In the genomic region with DNA sequence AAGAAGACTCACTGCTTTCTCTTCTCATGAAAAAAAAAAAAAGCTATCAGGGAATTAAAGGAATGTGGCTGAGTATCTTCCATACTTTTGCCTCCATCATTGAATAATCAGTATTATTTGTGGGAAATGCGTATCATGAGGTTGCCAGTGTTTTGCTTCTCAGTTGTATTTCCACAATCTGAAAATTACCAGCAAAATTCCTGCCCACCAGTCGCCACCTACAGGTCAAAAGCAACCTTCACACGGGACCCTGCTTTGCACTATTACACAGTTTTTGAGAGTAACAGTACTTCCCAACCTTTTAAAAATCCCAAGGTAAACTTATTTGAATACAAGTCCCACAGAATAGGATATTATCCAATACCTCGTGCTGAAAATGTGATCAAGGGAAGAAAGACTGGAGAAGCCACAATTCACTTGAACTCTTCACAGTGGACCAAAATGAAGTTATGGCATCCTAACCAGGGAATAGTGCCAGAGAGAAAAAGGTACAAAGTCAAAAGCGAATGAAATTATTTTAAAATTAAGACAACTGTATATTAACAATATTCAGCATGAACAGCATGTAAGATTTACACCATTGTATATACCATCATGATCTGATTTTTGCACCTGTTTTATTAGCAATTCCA, we compare ENCODE assay signal across 9 cellular contexts. TPM values are rescaled to one million over a fixed set of nuclear protein-coding genes. Genes with fewer than 3 reads are reported as not detected.
DNase-seq lines count a peak whose midpoint lies in the region; ATAC-seq, FAIRE-seq and TF ChIP-seq lines count a peak whose summit lies in the region.
"Had no signal": no experiment of that assay in that cellular context is flagged by ENCODE, and none has a peak within 500 bp of the region (broad histone marks: within the 10 kb centered on the region; RNA-seq: fewer than 3 reads in every experiment).

No MANE protein-coding gene starts in this region.

- SMC1A ChIA-PET in GM12878 (lab: Charles Lee; ENCODE audit: uncharacterized antibody, unreplicated experiment): interaction anchor here (0.6 to 1.5 kb wide), 5 partner anchors 8 to 709 kb away, joined by 3 to 9 read pairs (median 5); no protein-coding TSS in a partner anchor

- ATAC-seq in GM12878 (peak; percentile 74), left lobe of liver (peak; percentile 81), HG03342 (IDR thresholded peaks at IDR 0.05; ENCODE audit: unreplicated experiment) (no peak), omental fat pad (ENCODE audit: low FRiP score) (no peak), GM21390 (IDR thresholded peaks at IDR 0.05; ENCODE audit: unreplicated experiment) (no peak)

- no peaks in the 10 kb centered on the region for H3K36me3 ChIP-seq in GM12878 (ENCODE audit: control insufficient read depth in 2 of 2, insufficient read depth in 2 of 2, low read length in 1 of 2)

- no peaks in the 10 kb centered on the region for H3K79me2 ChIP-seq in GM12878 (ENCODE audit: control insufficient read depth, insufficient read depth, low read length)

- H3K9me3 ChIP-seq in AG04450 (ENCODE audit: control insufficient read depth, insufficient read depth, low read length) (no peaks in the 10 kb centered on the region), GM12878 (replicated peaks; ENCODE audit: control insufficient read depth, insufficient read depth, low read length) (no peaks in the 10 kb centered on the region)

- TF ChIP-seq POLR2A in NB4 (IDR thresholded peaks at IDR 0.05; ENCODE audit: extremely low read depth, insufficient read length) (no peak), GM12878 (IDR thresholded peaks at IDR 0.05; ENCODE audit: low read depth, low read length) (no peak)

- POLR2A ChIA-PET in AG04450 (lab: Yijun Ruan, JAX): no interaction called here
- POLR2A ChIA-PET in GM12878 (lab: Charles Lee): no interaction called here

- TF ChIP-seq EP300 in GM12878 (IDR thresholded peaks at IDR 0.05; ENCODE audit: borderline replicate concordance in 1 of 2, control insufficient read depth in 1 of 2, low read depth in 2 of 2, low read length in 2 of 2): no peak

- no peaks in the 10 kb centered on the region for H4K20me1 ChIP-seq in GM12878 (ENCODE audit: control insufficient read depth, insufficient read depth)

- CTCF ChIA-PET in AG04450 (lab: Charles Lee) (interaction anchor here (0.6 to 1.5 kb wide), 10 partner anchors 8 to 148 kb away, joined by 3 to 14 read pairs (median 4); no protein-coding TSS in a partner anchor), GM12878 (lab: Yijun Ruan, JAX) (interaction anchor here (1.0 to 2.2 kb wide), 6 partner anchors 8 to 148 kb away, joined by 3 to 23 read pairs (median 4); no protein-coding TSS in a partner anchor)

- TF ChIP-seq CTCF in AG04450 (IDR thresholded peaks at IDR 0.05; ENCODE audit: low read depth, low read length) (peak; percentile 72), NB4 (IDR thresholded peaks at IDR 0.05; ENCODE audit: low read depth, low read length) (peak; percentile 74), GM12878 (IDR thresholded peaks at IDR 0.05 in 2 of 3, conservative IDR thresholded peaks at IDR 0.05 in 1 of 3; ENCODE audit: control insufficient read depth in 2 of 3, extremely low read depth in 1 of 3, insufficient read depth in 1 of 3, low read depth in 3 of 3, low read length in 3 of 3) (peak; percentile 72 to 85 (median 82)), omental fat pad (IDR thresholded peaks at IDR 0.05) (no peak)

- H3K4me1 ChIP-seq in GM12878 (ENCODE audit: control insufficient read depth, insufficient read depth, low read length): no peaks in the 10 kb centered on the region

- H3K4me2 ChIP-seq in GM12878 (ENCODE audit: control insufficient read depth, insufficient read depth): no peak overlapping the region

- intact Hi-C loops in GM12878 (cut with micrococcal nuclease; ENCODE audit: unreplicated experiment): loop anchor here (1.0 to 5.0 kb wide), 2 partner anchors 134 to 147 kb away; no protein-coding TSS in a partner anchor

- WGBS in GM12878 (ENCODE audit: insufficient coverage, insufficient replicate concordance, low lambda C conversion rate, missing lambda C conversion rate): 1% methylated on average over 5 of the region's 5 CpGs

- H3K27me3 ChIP-seq in AG04450 (ENCODE audit: control insufficient read depth, insufficient read depth, low read length) (peaks cover 3% of the 10 kb centered on the region), GM12878 (replicated peaks in 1 of 2; ENCODE audit: control insufficient read depth in 2 of 2, insufficient read depth in 2 of 2, low read length in 1 of 2) (no peaks in the 10 kb centered on the region)

- BruUV-seq in GM12878 (replicated peaks; lab: Mats Ljungman, UMichigan): no TSS peak

- H2AFZ ChIP-seq in GM12878 (ENCODE audit: control insufficient read depth, low read depth, low read length): no peak overlapping the region

- DNase-seq in AG04450 (ENCODE audit: low read depth, low spot score) (no peak), ELR (ENCODE audit: low read depth) (peak; percentile 38), NB4 (ENCODE audit: low read depth) (peak; percentile 27), GM12878 (ENCODE audit: low read depth, low spot score) (no peak), left lobe of liver (ENCODE audit: low spot score) (no peak), omental fat pad (ENCODE audit: low spot score) (no peak)

- RAD21 ChIA-PET in GM12878 (lab: Charles Lee; ENCODE audit: unreplicated experiment): interaction anchor here (0.6 kb wide), 1 partner anchor 1059 kb away, joined by 3 read pairs; no protein-coding TSS in a partner anchor

- TF ChIP-seq RAD21 in GM12878 (IDR thresholded peaks at IDR 0.05; ENCODE audit: insufficient read depth, low read depth, low read length): peak; percentile 58

- H3K27ac ChIP-seq in AG04450 (ENCODE audit: low read depth, low read length): no peak overlapping the region
- H3K27ac ChIP-seq in GM12878 (ENCODE audit: control insufficient read depth, insufficient read depth): no peak overlapping the region

- no peak for FAIRE-seq in GM12878 (lab: Jason Lieb, UNC)
- FAIRE-seq: frontal cortex had no signal

- in situ Hi-C loops in GM12878 (cut with MboI): no loop called here

- no peak overlapping the region for H3K9ac ChIP-seq in GM12878 (ENCODE audit: control insufficient read depth, insufficient read depth, low read length)

- H3K4me3 ChIP-seq in AG04450 (ENCODE audit: low read depth, low read length) (no peak overlapping the region), NB4 (ENCODE audit: low read depth, low read length) (no peak overlapping the region), GM12878 (no peak overlapping the region)

TF ChIP-seq in GM12878, 131 proteins besides CTCF, POLR2A, EP300 and RAD21:
- peak; percentile 69 for TF ChIP-seq SMC3 (IDR thresholded peaks at IDR 0.05; ENCODE audit: borderline replicate concordance, low read length)
- no peak for TF ChIP-seq BCL11A (IDR thresholded peaks at IDR 0.05; ENCODE audit: low read depth, low read length)
TF ChIP-seq in GM12878: peak in this region for 1.

RNA-seq across cellular contexts. Expression of gene PGRMC1, which starts 30.4 kb away (rescaled TPM):
- polyA plus RNA-seq in AG04450 (2011; rRNA removed) (76.5 and 110 TPM in 2 replicates), GM12878 (2011; rRNA removed) (47.7 and 69.2 TPM in 2 replicates), GM12878 (2014; fragmentation: Illumina TruSeq; extraction: Trizol) (40.4 and 47.0 TPM in 2 replicates), GM12878 (2014; fragmentation: Nextera tagmentation; extraction: Ambion mirVana) (10 to 100 TPM; 13.6 to 28.9 TPM), GM12878 (2014; rRNA removed) (40.1 and 46.2 TPM in 2 replicates), GM12878 (2016; fragmentation: Nextera tagmentation; extraction: Ambion mirVana) (10 to 100 TPM; 59.3 to 60.9 TPM)
- 22.6 and 32.9 TPM in 2 replicates for polyA minus RNA-seq in AG04450 (2011; rRNA and poly(A)+ RNA removed)
- total RNA-seq in GM12878 (2013; cell fraction: nucleolus; rRNA removed): 24.5 and 25.1 TPM in 2 replicates
- total RNA-seq in GM12878 (2014; rRNA removed) (54.4 and 58.5 TPM in 2 replicates), GM12878 (2014; rRNA removed; fragmentation: Illumina TruSeq; extraction: Trizol) (35.1 and 38.6 TPM in 2 replicates), GM12878 (2021) (36.3 and 38.9 TPM in 2 replicates), left lobe of liver (267 TPM), omental fat pad (100 to 1,000 TPM; 130 to 296 (median 178) TPM)
- polyA plus RNA-seq in GM12878 (2011; ENCODE audit: low read depth): 14.2 TPM
- 25.0 and 35.0 TPM in 2 replicates for polyA plus RNA-seq in GM12878 (2011; cell fraction: cytosol; rRNA removed)
- polyA plus RNA-seq in GM12878 (2011; cell fraction: nucleus; rRNA removed): 15.5 and 19.1 TPM in 2 replicates
- 25.3 and 25.5 TPM in 2 replicates for polyA plus RNA-seq in GM12878 (2012)
- polyA minus RNA-seq in GM12878 (2011; rRNA and poly(A)+ RNA removed): 17.0 and 18.6 TPM in 2 replicates
- 16.9 and 17.2 TPM in 2 replicates for polyA minus RNA-seq in GM12878 (2011; cell fraction: cytosol; rRNA and poly(A)+ RNA removed)
- polyA minus RNA-seq in GM12878 (2011; cell fraction: nucleus; rRNA and poly(A)+ RNA removed): 4.8 and 9.1 TPM in 2 replicates

Comparison
In these comparisons a context has a peak if more than half of its experiments do, and no peak if none do; other contexts are left out.
1. DNase-seq: peak in ELR (single experiment) and NB4 (single experiment); none in AG04450 (single experiment), GM12878 (single experiment), left lobe of liver (single experiment) and omental fat pad (single experiment).
2. CTCF ChIP-seq: peak in AG04450 (single experiment), NB4 (single experiment) and GM12878 (3 of 3); none in omental fat pad (0 of 3).
3. ATAC-seq: peak in GM12878 (single experiment) and left lobe of liver (single experiment); none in HG03342 (single experiment), omental fat pad (single experiment) and GM21390 (single experiment).